In the genomic region with DNA sequence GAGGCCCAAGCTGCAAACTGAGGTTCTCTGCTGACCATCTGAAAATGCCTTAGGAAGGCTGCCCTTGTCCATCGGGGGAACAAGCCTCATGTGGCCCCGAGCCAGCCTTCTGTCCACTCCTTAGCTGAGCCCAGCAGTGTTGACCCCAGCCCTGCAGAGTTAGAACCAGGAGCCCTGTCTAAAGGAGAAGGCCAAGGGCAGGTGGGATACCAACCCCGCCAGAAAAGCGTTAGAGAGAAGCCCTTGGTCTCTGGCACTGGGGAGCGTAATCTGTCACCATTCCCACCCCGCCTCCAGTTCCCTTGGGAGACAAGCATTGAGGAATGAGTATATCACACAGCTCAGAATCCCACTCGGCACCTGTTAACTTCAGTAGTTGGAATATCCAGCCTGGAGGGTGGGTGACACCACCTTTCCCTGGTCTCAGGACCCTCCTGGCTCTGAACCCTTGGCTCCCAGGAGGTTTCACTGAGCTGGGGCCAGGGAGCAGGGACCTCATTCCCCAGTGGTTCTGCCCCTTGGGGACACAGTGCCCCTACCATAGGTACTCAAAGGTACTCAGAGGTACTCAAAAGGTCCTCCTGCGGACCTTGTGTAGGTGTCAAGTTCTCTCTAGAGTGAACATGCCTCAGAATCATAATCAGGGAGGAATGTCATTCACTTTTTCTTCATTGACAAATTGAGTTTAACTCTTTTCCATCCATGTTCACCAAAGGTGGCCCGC, we compare ENCODE assay signal across 1 cellular context.
TF ChIP-seq lines count a peak whose summit lies in the region.

No MANE protein-coding gene starts in this region.

TF ChIP-seq in SK-N-SH, 30 proteins besides CTCF, POLR2A, EP300 and RAD21 (continued from another document):
- TF ChIP-seq, protein P1, sequence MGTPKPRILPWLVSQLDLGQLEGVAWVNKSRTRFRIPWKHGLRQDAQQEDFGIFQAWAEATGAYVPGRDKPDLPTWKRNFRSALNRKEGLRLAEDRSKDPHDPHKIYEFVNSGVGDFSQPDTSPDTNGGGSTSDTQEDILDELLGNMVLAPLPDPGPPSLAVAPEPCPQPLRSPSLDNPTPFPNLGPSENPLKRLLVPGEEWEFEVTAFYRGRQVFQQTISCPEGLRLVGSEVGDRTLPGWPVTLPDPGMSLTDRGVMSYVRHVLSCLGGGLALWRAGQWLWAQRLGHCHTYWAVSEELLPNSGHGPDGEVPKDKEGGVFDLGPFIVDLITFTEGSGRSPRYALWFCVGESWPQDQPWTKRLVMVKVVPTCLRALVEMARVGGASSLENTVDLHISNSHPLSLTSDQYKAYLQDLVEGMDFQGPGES (IDR thresholded peaks at IDR 0.05; ENCODE audit: low read depth, low read length), result no peak
- no peak for TF ChIP-seq MEF2A (IDR thresholded peaks at IDR 0.05; ENCODE audit: borderline replicate concordance, low read depth)
- TF ChIP-seq NRF1 (IDR thresholded peaks at IDR 0.05; ENCODE audit: low read depth, low read length), result no peak
- no peak for TF ChIP-seq USF2 (IDR thresholded peaks at IDR 0.05; ENCODE audit: borderline replicate concordance, low read depth, low read length)
- TF ChIP-seq FOXJ3 (CRISPR knock-in tag; IDR thresholded peaks at IDR 0.05), result no peak
- TF ChIP-seq RXRA (IDR thresholded peaks at IDR 0.05; ENCODE audit: borderline replicate concordance, low read depth), result no peak
- TF ChIP-seq RFX5 (IDR thresholded peaks at IDR 0.05; ENCODE audit: low read length), result no peak
- TF ChIP-seq NFIC (IDR thresholded peaks at IDR 0.05; ENCODE audit: borderline replicate concordance), result no peak
- TF ChIP-seq YY1 (IDR thresholded peaks at IDR 0.05; ENCODE audit: low read depth), result no peak
TF ChIP-seq in SK-N-SH: peak in this region for 0.
